Comparison of ENCODE assay signal across 21 cellular contexts in the genomic region with DNA sequence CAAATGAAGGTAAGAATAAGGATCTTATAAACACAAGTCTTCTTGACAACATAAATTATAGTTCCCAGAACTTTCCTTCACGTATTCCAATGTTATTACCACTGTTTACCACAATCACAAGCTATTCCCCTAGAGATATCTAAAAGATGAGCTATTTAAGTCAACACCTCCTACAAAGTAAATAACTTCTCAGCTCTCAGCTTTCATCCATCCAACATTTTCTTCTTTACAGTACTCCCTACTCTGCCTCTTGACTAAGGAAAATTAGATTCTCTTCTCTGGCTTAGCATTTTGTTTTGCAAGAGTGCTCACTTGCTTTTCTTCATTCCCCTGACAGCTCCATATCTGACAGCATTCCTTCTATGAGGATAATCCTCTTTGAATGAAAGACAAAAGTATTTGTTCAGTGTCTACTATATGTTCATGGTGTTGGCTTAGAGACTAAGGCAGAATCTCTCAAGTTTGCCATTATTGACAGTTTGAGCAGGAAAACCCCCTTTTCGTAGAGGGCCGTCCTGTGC.
DNase-seq lines count a peak whose midpoint lies in the region; ATAC-seq and TF ChIP-seq lines count a peak whose summit lies in the region.
"Had no signal": no experiment of that assay in that cellular context is flagged by ENCODE, and none has a peak within 500 bp of the region (broad histone marks: within the 10 kb centered on the region; RNA-seq: fewer than 3 reads in every experiment).

No MANE protein-coding gene starts in this region.

- H3K36me3 Mint-ChIP-seq in activated CD4-positive, alpha-beta T cell treated with anti-CD3 and anti-CD28 coated beads, Interleukin-2, amount 10 ng/mL, durations not matched to agents 24 days and 14 days (ENCODE audit: low read depth), result peaks cover under 1% of the 10 kb centered on the region

- no peak overlapping the region for H3K4me3 Mint-ChIP-seq in activated CD4-positive, alpha-beta T cell treated with anti-CD3 and anti-CD28 coated beads, Interleukin-2, amount 10 ng/mL, durations not matched to agents 24 days and 14 days
- H3K4me3 Mint-ChIP-seq: CD4-positive, alpha-beta T cell; HFFc6 had no signal

- ATAC-seq in GM18858 (IDR thresholded peaks at IDR 0.05; ENCODE audit: unreplicated experiment) (no peak), HG03460 (IDR thresholded peaks at IDR 0.05; ENCODE audit: unreplicated experiment) (no peak)

- H3K4me3 ChIP-seq in fibroblast of villous mesenchyme (ENCODE audit: low read depth, low read length) (no peak overlapping the region), skeletal muscle cell (ENCODE audit: low read depth, low read length) (no peak overlapping the region)
- H3K4me3 ChIP-seq: SK-N-MC had no signal

- no peak overlapping the region for H3K27ac Mint-ChIP-seq in activated CD4-positive, alpha-beta T cell treated with anti-CD3 and anti-CD28 coated beads, Interleukin-2, amount 10 ng/mL, durations not matched to agents 24 days and 14 days
- H3K27ac Mint-ChIP-seq: CD4-positive, alpha-beta T cell; HFFc6 had no signal

- TF ChIP-seq CTCF in fibroblast of villous mesenchyme (IDR thresholded peaks at IDR 0.05; ENCODE audit: insufficient read depth, low read depth, low read length), result no peak

- DNase-seq in activated CD4-positive, alpha-beta T cell treated with anti-CD3 and anti-CD28 coated beads, Interleukin-2, amount 10 ng/mL, durations not matched to agents 24 days and 14 days, result peak; percentile 27
- no peak for DNase-seq in activated CD4-positive, alpha-beta T cell treated with anti-CD3 and anti-CD28 coated beads for 1 hour
- DNase-seq in amniotic epithelial cell (ENCODE audit: low read depth) (peak; percentile 22), fibroblast of villous mesenchyme (ENCODE audit: low read depth) (peak; percentile 56), skeletal muscle cell (ENCODE audit: low read depth) (peak; percentile 28), AG08395 (ENCODE audit: low spot score) (no peak)
- DNase-seq: 8988T; CD4-positive, alpha-beta T cell; DMS79; H7; HFFc6; NCI-H1105; NCI-H1694; NCI-H2081 treated with DMSO at 0.1 percent for 48 hours; NCI-H748 treated with DMSO at 0.1 percent for 48 hours; NK-92 treated with Interleukin-12 subunit alpha and Interleukin-12 subunit beta, amount 100 ng/mL, for 24 hours; OCI-M1; Right ventricle myocardium superior had no signal

- intact Hi-C loops in activated CD4-positive, alpha-beta T cell treated with anti-CD3 and anti-CD28 coated beads, Interleukin-2, amount 10 ng/mL, durations not matched to agents 24 days and 14 days (cut with micrococcal nuclease), result no loop called here

- H3K4me1 Mint-ChIP-seq in activated CD4-positive, alpha-beta T cell treated with anti-CD3 and anti-CD28 coated beads, Interleukin-2, amount 10 ng/mL, durations not matched to agents 24 days and 14 days, result peaks cover under 1% of the 10 kb centered on the region

- H3K9me3 Mint-ChIP-seq in activated CD4-positive, alpha-beta T cell treated with anti-CD3 and anti-CD28 coated beads, Interleukin-2, amount 10 ng/mL, durations not matched to agents 24 days and 14 days, result peaks cover 6% of the 10 kb centered on the region
- H3K9me3 Mint-ChIP-seq: CD4-positive, alpha-beta T cell; HFFc6 had no signal

- peaks cover 49% of the 10 kb centered on the region for H3K27me3 Mint-ChIP-seq in activated CD4-positive, alpha-beta T cell treated with anti-CD3 and anti-CD28 coated beads, Interleukin-2, amount 10 ng/mL, durations not matched to agents 24 days and 14 days

Comparison
In these comparisons a context has a peak if more than half of its experiments do, and no peak if none do; other contexts are left out.
1. DNase-seq: peak in activated CD4-positive, alpha-beta T cell treated with anti-CD3 and anti-CD28 coated beads, Interleukin-2, amount 10 ng/mL, durations not matched to agents 24 days and 14 days (single experiment), amniotic epithelial cell (single experiment), fibroblast of villous mesenchyme (single experiment) and skeletal muscle cell (single experiment); none in activated CD4-positive, alpha-beta T cell treated with anti-CD3 and anti-CD28 coated beads for 1 hour (single experiment) and AG08395 (single experiment).